ENCODE assay signal across 26 cellular contexts in genomic region chr2:212929971-212930370, GRCh38.
"Had no signal": no experiment of that assay in that cellular context is flagged by ENCODE, and none has a peak within 500 bp of the region (broad histone marks: within the 10 kb centered on the region; RNA-seq: fewer than 3 reads in every experiment).

No MANE protein-coding gene starts in this region.

- ATAC-seq: heart right ventricle; left colon; left ventricle myocardium superior; natural killer cell; right cardiac atrium; stimulated activated naive B cell treated with anti-CD40 and anti-IgM and Interleukin-4, amounts not matched to agents 10 μg/mL and 1 μg/mL and 100 μg/mL, for 72 hours; upper lobe of right lung had no signal

- H3K9me3 ChIP-seq: sigmoid colon, thoracic aorta, transverse colon, upper lobe of right lung, uterus had no signal

- H3K27me3 Mint-ChIP-seq: progenitor cell of endocrine pancreas; stimulated activated naive B cell treated with anti-CD40 and anti-IgM and Interleukin-4, amounts not matched to agents 10 μg/mL and 1 μg/mL and 100 μg/mL, for 72 hours; stimulated activated naive CD8-positive, alpha-beta T cell treated with anti-CD3 and anti-CD28 coated beads, Interleukin-15, Interleukin-2, amounts not matched to agents 100 ng/mL and 50 ng/mL, for 24 hours had no signal

- H3K9me3 Mint-ChIP-seq: neural crest cell; stimulated activated naive CD8-positive, alpha-beta T cell treated with anti-CD3 and anti-CD28 coated beads, Interleukin-15, Interleukin-2, amounts not matched to agents 100 ng/mL and 50 ng/mL, for 24 hours had no signal

- H3K4me3 Mint-ChIP-seq: immature natural killer cell; memory B cell; natural killer cell; neural crest cell; stimulated activated naive B cell treated with anti-CD40 and anti-IgM and Interleukin-4, amounts not matched to agents 10 μg/mL and 1 μg/mL and 100 μg/mL, for 72 hours; stimulated activated naive CD8-positive, alpha-beta T cell treated with anti-CD3 and anti-CD28 coated beads, Interleukin-15, Interleukin-2, amounts not matched to agents 100 ng/mL and 50 ng/mL, for 24 hours had no signal

- H3K36me3 Mint-ChIP-seq: memory B cell had no signal

- H3K4me1 Mint-ChIP-seq: memory B cell, neural crest cell had no signal

- H3K4me1 ChIP-seq: parathyroid adenoma, sigmoid colon, transverse colon, upper lobe of right lung, uterus had no signal

- H3K27ac Mint-ChIP-seq: memory B cell; natural killer cell; progenitor cell of endocrine pancreas; stimulated activated naive B cell treated with anti-CD40 and anti-IgM and Interleukin-4, amounts not matched to agents 10 μg/mL and 1 μg/mL and 100 μg/mL, for 72 hours; stimulated activated naive CD8-positive, alpha-beta T cell treated with anti-CD3 and anti-CD28 coated beads, Interleukin-15, Interleukin-2, amounts not matched to agents 100 ng/mL and 50 ng/mL, for 24 hours had no signal

- DNase-seq: dorsolateral prefrontal cortex; effector CD4-positive, alpha-beta T cell; foreskin melanocyte; glutamatergic neuron; heart right ventricle; hippocampal formation; immature natural killer cell; islet precursor cell; kidney glomerular epithelial cell; left colon; left ventricle myocardium superior; natural killer cell; right cardiac atrium; sigmoid colon; stimulated activated CD4-positive, alpha-beta T cell treated with anti-CD3 and anti-CD28 coated beads, Interleukin-4, amount 100 ng/mL, for 4 hours; stimulated activated naive B cell treated with anti-CD40 and anti-IgM and Interleukin-4, amounts not matched to agents 10 μg/mL and 1 μg/mL and 100 μg/mL, for 72 hours; transverse colon; upper lobe of right lung; uterus had no signal

- H3K27me3 ChIP-seq: heart right ventricle, sigmoid colon, transverse colon, upper lobe of right lung, uterus had no signal

- H3K27ac ChIP-seq: dorsolateral prefrontal cortex, heart right ventricle, parathyroid adenoma, sigmoid colon, thoracic aorta, transverse colon, upper lobe of right lung, uterus had no signal

- H3K4me3 ChIP-seq: dorsolateral prefrontal cortex, heart right ventricle, lung, sigmoid colon, thoracic aorta, transverse colon, upper lobe of right lung, uterus had no signal

- H3K36me3 ChIP-seq: heart right ventricle, sigmoid colon, thoracic aorta, transverse colon, upper lobe of right lung, uterus had no signal
